Comparison of ENCODE assay signal across 8 cellular contexts in the genomic region with DNA sequence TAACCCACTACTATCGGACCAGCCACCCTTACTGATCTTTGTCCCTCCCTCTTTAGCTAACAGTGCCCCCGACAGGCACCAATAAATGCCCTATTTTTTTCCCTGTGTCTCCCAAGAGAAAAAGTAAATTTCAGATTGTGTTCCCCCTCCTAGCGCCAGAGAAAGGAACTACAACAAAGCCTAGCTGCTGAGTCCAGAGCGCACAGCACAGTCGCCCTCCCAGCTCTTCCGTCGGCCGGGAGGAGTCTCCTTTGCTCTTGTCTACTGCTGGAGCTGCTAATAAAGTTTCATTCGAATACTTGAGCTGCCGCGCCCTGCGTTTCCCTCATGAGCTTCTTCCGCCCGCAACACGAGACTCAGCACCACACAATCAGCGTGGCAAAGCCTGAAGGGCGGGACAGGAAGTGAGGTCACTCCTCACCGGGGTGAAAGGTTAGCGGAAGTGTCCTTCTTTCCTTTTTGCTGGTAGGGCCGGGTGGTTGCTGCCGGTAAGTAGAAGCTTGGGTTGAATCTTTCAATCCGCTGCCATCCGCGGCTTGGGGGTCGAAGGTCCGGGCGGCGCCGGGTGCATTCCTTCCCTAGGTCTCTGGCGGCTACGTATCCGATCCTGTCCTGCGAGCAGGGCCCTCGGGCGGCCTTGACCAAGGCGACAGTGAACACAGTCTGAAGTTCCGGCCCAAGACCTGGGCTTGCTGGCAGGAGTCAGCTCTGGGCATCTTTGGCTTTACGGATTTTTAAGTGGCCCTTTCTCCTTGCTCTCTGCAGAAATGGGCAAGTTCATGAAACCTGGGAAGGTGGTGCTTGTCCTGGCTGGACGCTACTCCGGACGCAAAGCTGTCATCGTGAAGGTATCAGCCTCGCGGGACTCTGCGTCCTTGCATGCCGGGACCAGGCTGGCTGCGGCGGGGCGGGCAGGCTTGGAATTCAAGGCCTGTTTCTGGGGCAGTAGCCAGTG. TPM values are rescaled to one million over a fixed set of nuclear protein-coding genes. Genes with fewer than 3 reads are reported as not detected.
DNase-seq lines count a peak whose midpoint lies in the region; ATAC-seq and TF ChIP-seq lines count a peak whose summit lies in the region.

TSS of gene RPL27 (plus strand) at position 436 of the 955 bp plus-strand sequence. CDS start at position 768, 332 bp downstream.

- peaks cover 19 to 27% of the 10 kb centered on the region in 2 donors for H3K4me1 ChIP-seq in duodenal mucosa (ENCODE audit: control insufficient read depth in 1 of 2, insufficient read depth in 2 of 2, low read length in 2 of 2)

- TF ChIP-seq POLR2A in lower leg skin (IDR thresholded peaks at IDR 0.05), result no peak

- H3K9me3 Mint-ChIP-seq in activated CD4-positive, alpha-beta memory T cell treated with anti-CD3 and anti-CD28 coated beads for 36 hours, result no peaks in the 10 kb centered on the region

- peak within 1 kb of the TSS; percentile 98 for H3K4me3 Mint-ChIP-seq in activated CD4-positive, alpha-beta memory T cell treated with anti-CD3 and anti-CD28 coated beads for 36 hours

- H3K4me1 Mint-ChIP-seq in activated CD4-positive, alpha-beta memory T cell treated with anti-CD3 and anti-CD28 coated beads for 36 hours (ENCODE audit: low read depth), result peaks cover 30% of the 10 kb centered on the region

- H3K4me3 ChIP-seq in duodenal mucosa (ENCODE audit: low read depth in 1 of 2, low read length in 2 of 2) (peak within 1 kb of the TSS; percentile 96 to 97), lower leg skin (ENCODE audit: low read depth, poor library complexity, severe bottlenecking) (peak within 1 kb of the TSS; percentile 87)

- intact Hi-C loops in activated CD4-positive, alpha-beta memory T cell treated with anti-CD3 and anti-CD28 coated beads for 36 hours (cut with micrococcal nuclease), result loop anchor here (1.0 to 5.0 kb wide), 3 partner anchors 18 to 166 kb away; partner anchors contain the start of genes AARSD1, PSME3, PTGES3L and RUNDC1
- intact Hi-C loops in lower leg skin (cut with DNase I; ENCODE audit: low total_unique reads), result loop anchor here (5.0 kb wide), 1 partner anchor 151 kb away; no protein-coding TSS in a partner anchor

- POLR2A ChIA-PET in activated CD4-positive, alpha-beta memory T cell treated with anti-CD3 and anti-CD28 coated beads for 36 hours (lab: Charles Lee), result interaction anchor here (0.5 to 2.3 kb wide), 27 partner anchors 8 to 781 kb away, joined by 3 to 18 read pairs (median 7); partner anchors contain the start of genes AARSD1, BECN1, BRCA1 and DUSP3

- H3K27me3 Mint-ChIP-seq in activated CD4-positive, alpha-beta memory T cell treated with anti-CD3 and anti-CD28 coated beads for 36 hours, result no peaks in the 10 kb centered on the region

- 0 to 1% methylated on average over 47 to 49 of the region's 49 CpGs for WGBS in lower leg skin, 2 donors

- H3K27ac Mint-ChIP-seq in activated CD4-positive, alpha-beta memory T cell treated with anti-CD3 and anti-CD28 coated beads for 36 hours, result peak within 1 kb of the TSS; percentile 98

- H3K9me3 ChIP-seq in duodenal mucosa (ENCODE audit: control insufficient read depth in 1 of 2, low read length in 2 of 2), result no peaks in the 10 kb centered on the region

- DNase-seq in CD1c-positive myeloid dendritic cell (ENCODE audit: extremely low spot score), result peak; percentile 99
- peak; percentile 100 for DNase-seq in NCI-H82 (lab: John Stamatoyannopoulos, UW)
- peak; percentile 99 for DNase-seq in activated CD4-positive, alpha-beta memory T cell treated with anti-CD3 and anti-CD28 coated beads for 36 hours
- DNase-seq in lower leg skin (ENCODE audit: low spot score in 2 of 2), result peak; percentile 100
- peak; percentile 91 to 93 (median 92) for DNase-seq in stimulated activated CD4-positive, alpha-beta T cell treated with anti-CD3 and anti-CD28 coated beads, TNF-alpha, amount 100 ng/mL, for 1 hour (ENCODE audit: low read depth in 3 of 3, low spot score in 1 of 3)

- ATAC-seq in GM19395 (IDR thresholded peaks at IDR 0.05; ENCODE audit: unreplicated experiment) (peak; percentile 94), HG03571 (IDR thresholded peaks at IDR 0.05; ENCODE audit: unreplicated experiment) (peak; percentile 88)

- H3K9ac ChIP-seq in duodenal mucosa (ENCODE audit: low read depth in 1 of 2, low read length in 2 of 2), result peak within 1 kb of the TSS; percentile 95 to 97

- peak in 1 of 3 donors; percentile 93 for TF ChIP-seq CTCF in lower leg skin (IDR thresholded peaks at IDR 0.05)

- H3K27ac ChIP-seq in duodenal mucosa (ENCODE audit: low read depth, low read length), result peak within 1 kb of the TSS; percentile 90

- H3K27me3 ChIP-seq in duodenal mucosa (ENCODE audit: control insufficient read depth in 1 of 2, insufficient read depth in 2 of 2, low read length in 2 of 2), result no peaks in the 10 kb centered on the region

- H3K36me3 Mint-ChIP-seq in activated CD4-positive, alpha-beta memory T cell treated with anti-CD3 and anti-CD28 coated beads for 36 hours, result peaks cover 39% of the 10 kb centered on the region

- peaks cover 17 to 36% of the 10 kb centered on the region in 2 donors for H3K36me3 ChIP-seq in duodenal mucosa (ENCODE audit: control insufficient read depth in 1 of 2, insufficient read depth in 2 of 2, low read length in 2 of 2)

- CTCF ChIA-PET in activated CD4-positive, alpha-beta memory T cell treated with anti-CD3 and anti-CD28 coated beads for 36 hours (lab: Charles Lee), result interaction anchor here (0.7 to 3.7 kb wide), 32 partner anchors 9 to 500 kb away, joined by 3 to 29 read pairs (median 4); partner anchors contain the start of genes AARSD1, AOC2, BECN1 and DHX8

RNA-seq across cellular contexts. Expression of gene RPL27, which starts in this region (rescaled TPM):
- 1,000 to 10,000 TPM; 1,552 to 1,589 TPM for total RNA-seq in activated CD4-positive, alpha-beta memory T cell treated with anti-CD3 and anti-CD28 coated beads for 36 hours
- 1,000 to 10,000 TPM; 1,091 to 1,783 (median 1,434) TPM for total RNA-seq in lower leg skin

Comparison
In these comparisons a context has a peak if more than half of its experiments do, and no peak if none do; other contexts are left out.
1. Peak in every context shown above with its lines: DNase-seq, ATAC-seq, H3K4me3 ChIP-seq and H3K27ac ChIP-seq.